In the genomic region with DNA sequence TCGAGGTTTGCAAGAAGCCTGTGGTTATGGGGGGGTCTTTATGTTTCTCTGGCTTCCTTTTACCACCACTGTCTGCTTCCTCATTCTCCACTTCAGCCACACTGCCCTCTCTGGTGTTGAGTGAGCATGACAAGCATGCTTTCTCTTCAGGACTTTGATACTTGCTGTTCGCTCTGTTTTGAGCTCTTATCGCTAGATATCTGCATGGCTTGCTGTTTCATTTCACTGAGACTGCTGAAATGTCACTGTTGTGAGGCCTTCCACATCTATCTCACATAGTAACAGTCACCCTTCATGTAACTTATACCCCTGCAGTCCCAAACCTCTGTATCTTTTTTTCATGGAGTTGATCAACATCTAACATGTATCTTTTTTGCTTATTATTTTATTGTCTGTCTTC, we compare ENCODE assay signal across 1 cellular context.
TF ChIP-seq lines count a peak whose summit lies in the region.

No MANE protein-coding gene starts in this region.

TF ChIP-seq in GM23338, 12 proteins besides CTCF, POLR2A, EP300 and RAD21 (continued from another document):
- TF ChIP-seq, protein P1, sequence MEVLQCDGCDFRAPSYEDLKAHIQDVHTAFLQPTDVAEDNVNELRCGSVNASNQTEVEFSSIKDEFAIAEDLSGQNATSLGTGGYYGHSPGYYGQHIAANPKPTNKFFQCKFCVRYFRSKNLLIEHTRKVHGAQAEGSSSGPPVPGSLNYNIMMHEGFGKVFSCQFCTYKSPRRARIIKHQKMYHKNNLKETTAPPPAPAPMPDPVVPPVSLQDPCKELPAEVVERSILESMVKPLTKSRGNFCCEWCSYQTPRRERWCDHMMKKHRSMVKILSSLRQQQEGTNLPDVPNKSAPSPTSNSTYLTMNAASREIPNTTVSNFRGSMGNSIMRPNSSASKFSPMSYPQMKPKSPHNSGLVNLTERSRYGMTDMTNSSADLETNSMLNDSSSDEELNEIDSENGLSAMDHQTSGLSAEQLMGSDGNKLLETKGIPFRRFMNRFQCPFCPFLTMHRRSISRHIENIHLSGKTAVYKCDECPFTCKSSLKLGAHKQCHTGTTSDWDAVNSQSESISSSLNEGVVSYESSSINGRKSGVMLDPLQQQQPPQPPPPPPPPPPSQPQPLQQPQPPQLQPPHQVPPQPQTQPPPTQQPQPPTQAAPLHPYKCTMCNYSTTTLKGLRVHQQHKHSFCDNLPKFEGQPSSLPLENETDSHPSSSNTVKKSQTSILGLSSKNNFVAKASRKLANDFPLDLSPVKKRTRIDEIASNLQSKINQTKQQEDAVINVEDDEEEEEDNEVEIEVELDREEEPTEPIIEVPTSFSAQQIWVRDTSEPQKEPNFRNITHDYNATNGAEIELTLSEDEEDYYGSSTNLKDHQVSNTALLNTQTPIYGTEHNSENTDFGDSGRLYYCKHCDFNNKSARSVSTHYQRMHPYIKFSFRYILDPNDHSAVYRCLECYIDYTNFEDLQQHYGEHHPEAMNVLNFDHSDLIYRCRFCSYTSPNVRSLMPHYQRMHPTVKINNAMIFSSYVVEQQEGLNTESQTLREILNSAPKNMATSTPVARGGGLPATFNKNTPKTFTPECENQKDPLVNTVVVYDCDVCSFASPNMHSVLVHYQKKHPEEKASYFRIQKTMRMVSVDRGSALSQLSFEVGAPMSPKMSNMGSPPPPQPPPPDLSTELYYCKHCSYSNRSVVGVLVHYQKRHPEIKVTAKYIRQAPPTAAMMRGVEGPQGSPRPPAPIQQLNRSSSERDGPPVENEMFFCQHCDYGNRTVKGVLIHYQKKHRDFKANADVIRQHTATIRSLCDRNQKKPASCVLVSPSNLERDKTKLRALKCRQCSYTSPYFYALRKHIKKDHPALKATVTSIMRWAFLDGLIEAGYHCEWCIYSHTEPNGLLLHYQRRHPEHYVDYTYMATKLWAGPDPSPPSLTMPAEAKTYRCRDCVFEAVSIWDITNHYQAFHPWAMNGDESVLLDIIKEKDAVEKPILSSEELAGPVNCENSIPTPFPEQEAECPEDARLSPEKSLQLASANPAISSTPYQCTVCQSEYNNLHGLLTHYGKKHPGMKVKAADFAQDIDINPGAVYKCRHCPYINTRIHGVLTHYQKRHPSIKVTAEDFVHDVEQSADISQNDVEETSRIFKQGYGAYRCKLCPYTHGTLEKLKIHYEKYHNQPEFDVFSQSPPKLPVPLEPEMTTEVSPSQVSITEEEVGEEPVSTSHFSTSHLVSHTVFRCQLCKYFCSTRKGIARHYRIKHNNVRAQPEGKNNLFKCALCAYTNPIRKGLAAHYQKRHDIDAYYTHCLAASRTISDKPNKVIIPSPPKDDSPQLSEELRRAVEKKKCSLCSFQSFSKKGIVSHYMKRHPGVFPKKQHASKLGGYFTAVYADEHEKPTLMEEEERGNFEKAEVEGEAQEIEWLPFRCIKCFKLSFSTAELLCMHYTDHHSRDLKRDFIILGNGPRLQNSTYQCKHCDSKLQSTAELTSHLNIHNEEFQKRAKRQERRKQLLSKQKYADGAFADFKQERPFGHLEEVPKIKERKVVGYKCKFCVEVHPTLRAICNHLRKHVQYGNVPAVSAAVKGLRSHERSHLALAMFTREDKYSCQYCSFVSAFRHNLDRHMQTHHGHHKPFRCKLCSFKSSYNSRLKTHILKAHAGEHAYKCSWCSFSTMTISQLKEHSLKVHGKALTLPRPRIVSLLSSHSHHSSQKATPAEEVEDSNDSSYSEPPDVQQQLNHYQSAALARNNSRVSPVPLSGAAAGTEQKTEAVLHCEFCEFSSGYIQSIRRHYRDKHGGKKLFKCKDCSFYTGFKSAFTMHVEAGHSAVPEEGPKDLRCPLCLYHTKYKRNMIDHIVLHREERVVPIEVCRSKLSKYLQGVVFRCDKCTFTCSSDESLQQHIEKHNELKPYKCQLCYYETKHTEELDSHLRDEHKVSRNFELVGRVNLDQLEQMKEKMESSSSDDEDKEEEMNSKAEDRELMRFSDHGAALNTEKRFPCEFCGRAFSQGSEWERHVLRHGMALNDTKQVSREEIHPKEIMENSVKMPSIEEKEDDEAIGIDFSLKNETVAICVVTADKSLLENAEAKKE (CRISPR knock-in tag; IDR thresholded peaks at IDR 0.05) = no peak
- TF ChIP-seq NANOG (IDR thresholded peaks at IDR 0.05; ENCODE audit: borderline replicate concordance) = no peak
- TF ChIP-seq EZH2 (IDR thresholded peaks at IDR 0.05; ENCODE audit: low read depth, unreplicated experiment) = no peak
- TF ChIP-seq POLR2AphosphoS5 (IDR thresholded peaks at IDR 0.05; ENCODE audit: low read depth) = no peak
- no peak for TF ChIP-seq CREB1 (CRISPR knock-in tag; IDR thresholded peaks at IDR 0.05; ENCODE audit: low read depth)
- TF ChIP-seq, protein P2, sequence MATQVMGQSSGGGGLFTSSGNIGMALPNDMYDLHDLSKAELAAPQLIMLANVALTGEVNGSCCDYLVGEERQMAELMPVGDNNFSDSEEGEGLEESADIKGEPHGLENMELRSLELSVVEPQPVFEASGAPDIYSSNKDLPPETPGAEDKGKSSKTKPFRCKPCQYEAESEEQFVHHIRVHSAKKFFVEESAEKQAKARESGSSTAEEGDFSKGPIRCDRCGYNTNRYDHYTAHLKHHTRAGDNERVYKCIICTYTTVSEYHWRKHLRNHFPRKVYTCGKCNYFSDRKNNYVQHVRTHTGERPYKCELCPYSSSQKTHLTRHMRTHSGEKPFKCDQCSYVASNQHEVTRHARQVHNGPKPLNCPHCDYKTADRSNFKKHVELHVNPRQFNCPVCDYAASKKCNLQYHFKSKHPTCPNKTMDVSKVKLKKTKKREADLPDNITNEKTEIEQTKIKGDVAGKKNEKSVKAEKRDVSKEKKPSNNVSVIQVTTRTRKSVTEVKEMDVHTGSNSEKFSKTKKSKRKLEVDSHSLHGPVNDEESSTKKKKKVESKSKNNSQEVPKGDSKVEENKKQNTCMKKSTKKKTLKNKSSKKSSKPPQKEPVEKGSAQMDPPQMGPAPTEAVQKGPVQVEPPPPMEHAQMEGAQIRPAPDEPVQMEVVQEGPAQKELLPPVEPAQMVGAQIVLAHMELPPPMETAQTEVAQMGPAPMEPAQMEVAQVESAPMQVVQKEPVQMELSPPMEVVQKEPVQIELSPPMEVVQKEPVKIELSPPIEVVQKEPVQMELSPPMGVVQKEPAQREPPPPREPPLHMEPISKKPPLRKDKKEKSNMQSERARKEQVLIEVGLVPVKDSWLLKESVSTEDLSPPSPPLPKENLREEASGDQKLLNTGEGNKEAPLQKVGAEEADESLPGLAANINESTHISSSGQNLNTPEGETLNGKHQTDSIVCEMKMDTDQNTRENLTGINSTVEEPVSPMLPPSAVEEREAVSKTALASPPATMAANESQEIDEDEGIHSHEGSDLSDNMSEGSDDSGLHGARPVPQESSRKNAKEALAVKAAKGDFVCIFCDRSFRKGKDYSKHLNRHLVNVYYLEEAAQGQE (IDR thresholded peaks at IDR 0.05; ENCODE audit: unreplicated experiment) = no peak
TF ChIP-seq in GM23338: peak in this region for 0.
